ENCODE assay signal across 8 cellular contexts in genomic region chr1:34163792-34164509, GRCh38. TPM values are rescaled to one million over a fixed set of nuclear protein-coding genes. Genes with fewer than 3 reads are reported as not detected.
DNase-seq lines count a peak whose midpoint lies in the region; ATAC-seq and TF ChIP-seq lines count a peak whose summit lies in the region.

No MANE protein-coding gene starts in this region.

- H3K18ac ChIP-seq in neuronal stem cell (ENCODE audit: low read length): peak overlapping the region; percentile 93

- peaks cover 0 to 94% (median 32%) of the 10 kb centered on the region in 3 experiments for H3K27me3 ChIP-seq in neuronal stem cell (ENCODE audit: control insufficient read depth in 3 of 3, insufficient read depth in 3 of 3, low read depth in 1 of 3, low read length in 3 of 3)

- H2BK120ac ChIP-seq in neuronal stem cell (ENCODE audit: low read depth, low read length): no peak overlapping the region

- peaks cover 2% of the 10 kb centered on the region for H3K79me1 ChIP-seq in neuronal stem cell (ENCODE audit: low read depth, low read length)

- no peak overlapping the region for H3K4ac ChIP-seq in neuronal stem cell (ENCODE audit: low read length)

- H3K4me1 ChIP-seq in neuronal stem cell (ENCODE audit: control insufficient read depth in 2 of 2, insufficient read depth in 1 of 2, low read depth in 1 of 2, low read length in 2 of 2): peaks cover 0 to 13% of the 10 kb centered on the region in 2 donors

- no peak overlapping the region for H3K14ac ChIP-seq in neuronal stem cell (ENCODE audit: low read length)

- peak overlapping the region; percentile 45 for H2AFZ ChIP-seq in neuronal stem cell (ENCODE audit: low read length)

- ATAC-seq in HG03439 (IDR thresholded peaks at IDR 0.05; ENCODE audit: unreplicated experiment): no peak
- ATAC-seq in GM21360 (IDR thresholded peaks at IDR 0.05; ENCODE audit: unreplicated experiment): no peak

- no peak overlapping the region for H3K27ac ChIP-seq in neuronal stem cell (replicated peaks; ENCODE audit: low read length)

- H3K23ac ChIP-seq in neuronal stem cell (ENCODE audit: low read depth, low read length, poor library complexity): no peak overlapping the region

- TF ChIP-seq CTCF in LNCaP clone FGC (IDR thresholded peaks at IDR 0.05; ENCODE audit: control insufficient read depth, extremely low read depth, insufficient read depth) (no peak), epithelial cell of esophagus (IDR thresholded peaks at IDR 0.05; ENCODE audit: insufficient read depth, low read depth, low read length, missing control alignments) (no peak)

- peak overlapping the region; percentile 55 for H2BK15ac ChIP-seq in neuronal stem cell (ENCODE audit: low read length)

- no peaks in the 10 kb centered on the region for H3K36me3 ChIP-seq in neuronal stem cell (replicated peaks in 1 of 2; ENCODE audit: control insufficient read depth in 2 of 2, insufficient read depth in 2 of 2, low read length in 2 of 2)

- H3K4me3 ChIP-seq in LNCaP clone FGC (ENCODE audit: low read depth, low read length): 0 out of 2 replicates have a peak overlapping the region, but pooled peaks have one; percentile 3
- H3K4me3 ChIP-seq in epithelial cell of esophagus (ENCODE audit: low read length): peak overlapping the region; percentile 14
- H3K4me3 ChIP-seq in neuronal stem cell (ENCODE audit: low read length in 2 of 2): peak overlapping the region in 1 of 2 donors; percentile 87

- no CpG with 5 or more reads among the region's 63 CpGs for WGBS in neuronal stem cell (ENCODE audit: extremely low coverage in 2 of 2, insufficient read length in 2 of 2, insufficient replicate concordance in 1 of 2), 2 donors

- peak overlapping the region; percentile 99 for H3K4me2 ChIP-seq in neuronal stem cell (ENCODE audit: insufficient read depth, low read length, poor library complexity, severe bottlenecking)

- H3K9ac ChIP-seq in neuronal stem cell (ENCODE audit: low read depth, low read length, poor library complexity): peak overlapping the region; percentile 50

- DNase-seq in D341Med (ENCODE audit: low spot score) (peak; percentile 35), LNCaP clone FGC (ENCODE audit: low read depth) (no peak), epithelial cell of esophagus (ENCODE audit: low read depth) (no peak), neuronal stem cell (ENCODE audit: low spot score) (peak; percentile 33), SIG-M5 (lab: John Stamatoyannopoulos, UW) (no peak)
- no peak for DNase-seq in stimulated activated naive CD4-positive, alpha-beta T cell treated with Interleukin-2 at 50 U/mL for 16 hours (lab: John Stamatoyannopoulos, UW)

- H2AK5ac ChIP-seq in neuronal stem cell (ENCODE audit: low read depth, low read length): no peak overlapping the region

- no peak overlapping the region for H2BK5ac ChIP-seq in neuronal stem cell (ENCODE audit: low read length)

- no peaks in the 10 kb centered on the region for H3K9me3 ChIP-seq in neuronal stem cell (replicated peaks in 1 of 2; ENCODE audit: control insufficient read depth in 2 of 2, insufficient read depth in 1 of 2, low read depth in 1 of 2, low read length in 2 of 2)

- no peak overlapping the region for H4K91ac ChIP-seq in neuronal stem cell (ENCODE audit: low read depth, low read length, poor library complexity)

- no peak overlapping the region for H2BK12ac ChIP-seq in neuronal stem cell (ENCODE audit: low read length)

- H4K8ac ChIP-seq in neuronal stem cell (ENCODE audit: low read depth, low read length): no peak overlapping the region

RNA-seq across cellular contexts. Expression of gene CSMD2, which starts 1.1 kb away (rescaled TPM):
- polyA plus RNA-seq in neuronal stem cell (2013, experiment 1 of 2): 1.0 TPM
- 0.89 TPM for polyA plus RNA-seq in neuronal stem cell (2013, experiment 2 of 2)

RNA-seq across cellular contexts. Expression of gene C1orf94, which starts 12.8 kb away (rescaled TPM):
- polyA plus RNA-seq in neuronal stem cell (2013, experiment 1 of 2): 0.11 TPM
- polyA plus RNA-seq in neuronal stem cell (2013, experiment 2 of 2): 0.11 TPM

Comparison
In these comparisons a context has a peak if more than half of its experiments do, and no peak if none do; other contexts are left out.
1. DNase-seq: peak in D341Med (single experiment) and neuronal stem cell (single experiment); none in LNCaP clone FGC (single experiment), epithelial cell of esophagus (single experiment), SIG-M5 (single experiment) and stimulated activated naive CD4-positive, alpha-beta T cell treated with Interleukin-2 at 50 U/mL for 16 hours (single experiment).